In the genomic region with DNA sequence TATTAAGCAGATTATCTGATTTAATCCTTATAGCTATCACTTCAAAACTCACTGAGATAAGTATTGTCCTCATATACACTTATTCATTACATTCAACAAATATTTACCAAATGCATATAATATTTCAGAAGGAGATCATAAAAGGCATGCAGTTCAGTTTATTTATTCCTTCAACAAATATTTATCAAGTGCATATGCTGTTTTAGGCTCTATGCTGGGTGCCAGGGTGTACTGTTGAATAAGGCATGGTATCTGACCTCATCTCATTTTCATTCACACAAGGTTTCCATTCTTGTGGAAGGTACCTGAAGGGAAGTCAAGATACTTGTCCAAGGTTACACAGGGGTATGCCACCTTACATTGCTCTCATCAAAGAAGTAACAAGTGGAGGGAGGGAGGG, we compare ENCODE assay signal across 1 cellular context.
TF ChIP-seq lines count a peak whose summit lies in the region.

No MANE protein-coding gene starts in this region.

TF ChIP-seq in SK-N-SH treated with all-trans-retinoic acid at 6 μM for 48 hours, 23 proteins besides CTCF, POLR2A, EP300 and RAD21 (continued from another document):
- no peak for TF ChIP-seq ZNF8 (CRISPR knock-in tag; IDR thresholded peaks at IDR 0.05)
- no peak for TF ChIP-seq RARB (CRISPR knock-in tag; IDR thresholded peaks at IDR 0.05)
